In the genomic region with DNA sequence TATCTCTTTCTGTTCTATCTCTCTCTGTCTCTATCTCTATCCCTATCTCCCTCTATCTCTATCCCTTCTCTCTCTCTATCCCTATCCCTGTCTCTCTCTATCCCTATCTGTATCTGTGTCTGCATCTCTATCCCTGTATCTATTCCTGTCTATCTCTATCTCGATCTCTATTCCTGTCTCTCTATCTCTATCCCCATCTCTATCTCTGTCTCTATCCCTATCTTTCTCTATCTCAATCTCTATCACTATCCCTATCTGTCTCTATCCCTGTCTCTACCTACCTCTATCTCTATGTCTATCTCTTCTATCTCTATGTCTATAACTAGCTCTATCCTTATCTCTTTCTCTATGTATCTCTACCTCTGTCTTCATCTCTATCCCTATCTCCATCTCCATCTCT, we compare ENCODE assay signal across 11 cellular contexts.
"Had no signal": no experiment of that assay in that cellular context is flagged by ENCODE, and none has a peak within 500 bp of the region (broad histone marks: within the 10 kb centered on the region; RNA-seq: fewer than 3 reads in every experiment).

No MANE protein-coding gene starts in this region.

- H3K4me3 ChIP-seq: GM23248, GM23338, HAP-1 had no signal

- H3K9me3 Mint-ChIP-seq: HFFc6 had no signal

- H3K9ac ChIP-seq: GM23248 had no signal

- H3K4me1 ChIP-seq: HAP-1 had no signal

- H3K9me3 ChIP-seq: HAP-1 had no signal

- H3K36me3 ChIP-seq: HAP-1 had no signal

- H3K4me2 ChIP-seq: GM23338 had no signal

- FAIRE-seq: H1, H54 had no signal

- DNase-seq: GM23248, GOT3, H7, H9, HCEC 1CT, HFFc6 had no signal

- H3K27ac ChIP-seq: GM23248 had no signal

- H2AFZ ChIP-seq: GM23248, GM23338 had no signal

- H3K4me3 Mint-ChIP-seq: GM23338, H9, HFFc6 had no signal

- ATAC-seq: GM23338, HCT116 had no signal

- H3K27ac Mint-ChIP-seq: GM23338, H9, HFFc6 had no signal

- H3K4me1 Mint-ChIP-seq: GM23338, H9 had no signal
